1 cellular context compared by ENCODE assay signal in the genomic region with DNA sequence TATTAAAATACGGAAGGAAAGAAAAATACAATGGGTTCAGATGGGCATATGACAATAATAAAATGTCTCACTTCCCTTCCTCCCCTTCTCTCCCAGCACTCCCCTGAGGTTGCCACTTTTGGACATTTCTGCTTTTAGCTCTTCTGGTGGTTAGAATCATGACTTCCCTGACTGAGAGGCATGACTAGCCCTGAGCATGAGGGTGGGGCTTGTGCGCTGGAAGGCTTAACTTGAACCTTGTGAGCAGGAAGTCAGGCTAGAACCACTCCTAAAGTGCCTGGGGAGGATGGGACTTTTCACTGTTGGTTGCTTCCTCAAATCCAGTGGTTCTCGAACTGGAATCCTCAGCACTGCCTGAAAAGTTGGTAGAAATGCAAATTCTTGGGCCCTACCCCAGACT.
TF ChIP-seq lines count a peak whose summit lies in the region.

No MANE protein-coding gene starts in this region.

TF ChIP-seq in GM12878, 131 proteins besides CTCF, POLR2A, EP300 and RAD21 (continued from another document and continues in another):
- TF ChIP-seq, protein P1, sequence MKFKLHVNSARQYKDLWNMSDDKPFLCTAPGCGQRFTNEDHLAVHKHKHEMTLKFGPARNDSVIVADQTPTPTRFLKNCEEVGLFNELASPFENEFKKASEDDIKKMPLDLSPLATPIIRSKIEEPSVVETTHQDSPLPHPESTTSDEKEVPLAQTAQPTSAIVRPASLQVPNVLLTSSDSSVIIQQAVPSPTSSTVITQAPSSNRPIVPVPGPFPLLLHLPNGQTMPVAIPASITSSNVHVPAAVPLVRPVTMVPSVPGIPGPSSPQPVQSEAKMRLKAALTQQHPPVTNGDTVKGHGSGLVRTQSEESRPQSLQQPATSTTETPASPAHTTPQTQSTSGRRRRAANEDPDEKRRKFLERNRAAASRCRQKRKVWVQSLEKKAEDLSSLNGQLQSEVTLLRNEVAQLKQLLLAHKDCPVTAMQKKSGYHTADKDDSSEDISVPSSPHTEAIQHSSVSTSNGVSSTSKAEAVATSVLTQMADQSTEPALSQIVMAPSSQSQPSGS (IDR thresholded peaks at IDR 0.05; ENCODE audit: low read length) = peak; percentile 32; the same call in 1 of the 2 replicates
- TF ChIP-seq RELA (IDR thresholded peaks at IDR 0.05; ENCODE audit: borderline replicate concordance, partially characterized antibody) (no peak), ZNF207 (IDR thresholded peaks at IDR 0.05; ENCODE audit: borderline replicate concordance) (no peak), BRCA1 (IDR thresholded peaks at IDR 0.05; ENCODE audit: low read depth, low read length) (no peak), RFX5 (IDR thresholded peaks at IDR 0.05; ENCODE audit: low read depth, low read length) (no peak), ESRRA (IDR thresholded peaks at IDR 0.05; ENCODE audit: low read length) (no peak), RBBP5 (conservative IDR thresholded peaks at IDR 0.05) (no peak), ASH2L (IDR thresholded peaks at IDR 0.05; ENCODE audit: borderline replicate concordance, low read depth) (peak; percentile 48; the same call in 1 of the 2 replicates), MEF2B (IDR thresholded peaks at IDR 0.05; ENCODE audit: partially characterized antibody, poor library complexity, severe bottlenecking) (peak; percentile 84), ZNF24 (IDR thresholded peaks at IDR 0.05) (no peak), RUNX3 (IDR thresholded peaks at IDR 0.05; ENCODE audit: low read length) (peak; percentile 72), IKZF1 (conservative IDR thresholded peaks at IDR 0.05) (peak; percentile 38; the same call in 1 of the 2 replicates), NBN (IDR thresholded peaks at IDR 0.05) (no peak), HDAC2 (IDR thresholded peaks at IDR 0.05) (no peak), NFYA (IDR thresholded peaks at IDR 0.05; ENCODE audit: borderline replicate concordance, low read depth, low read length) (no peak), YBX1 (IDR thresholded peaks at IDR 0.05) (no peak), WRNIP1 (IDR thresholded peaks at IDR 0.05; ENCODE audit: borderline replicate concordance, low read depth, low read length) (no peak), HDAC6 (IDR thresholded peaks at IDR 0.05; ENCODE audit: unreplicated experiment) (no peak), SPI1 (IDR thresholded peaks at IDR 0.05; ENCODE audit: borderline replicate concordance, insufficient read depth, low read depth, low read length) (peak; percentile 80), ZNF274 (IDR thresholded peaks at IDR 0.05; ENCODE audit: insufficient read depth, insufficient read length) (no peak), POLR2AphosphoS2 (IDR thresholded peaks at IDR 0.05; ENCODE audit: low read depth, low read length) (no peak), MXI1 (IDR thresholded peaks at IDR 0.05; ENCODE audit: low read depth, low read length) (no peak), NR2F1 (conservative IDR thresholded peaks at IDR 0.05) (no peak), SIN3A (IDR thresholded peaks at IDR 0.05; ENCODE audit: low read depth, low read length) (no peak), ZNF217 (IDR thresholded peaks at IDR 0.05) (no peak), CHD1 (IDR thresholded peaks at IDR 0.05; ENCODE audit: low read depth, low read length) (no peak), BCL11A (IDR thresholded peaks at IDR 0.05; ENCODE audit: low read depth, low read length) (no peak), MTA3 (IDR thresholded peaks at IDR 0.05; ENCODE audit: borderline replicate concordance, low read length) (no peak), BMI1 (IDR thresholded peaks at IDR 0.05; ENCODE audit: borderline replicate concordance) (no peak), SMAD5 (IDR thresholded peaks at IDR 0.05; ENCODE audit: low read depth) (no peak), CHD2 (IDR thresholded peaks at IDR 0.05; ENCODE audit: borderline replicate concordance, low read depth, low read length) (0 out of 2 replicates have a peak, but pooled peaks have one; percentile 46), SMAD1 (IDR thresholded peaks at IDR 0.05; ENCODE audit: low read depth, partially characterized antibody) (no peak)
- TF ChIP-seq, protein P2, sequence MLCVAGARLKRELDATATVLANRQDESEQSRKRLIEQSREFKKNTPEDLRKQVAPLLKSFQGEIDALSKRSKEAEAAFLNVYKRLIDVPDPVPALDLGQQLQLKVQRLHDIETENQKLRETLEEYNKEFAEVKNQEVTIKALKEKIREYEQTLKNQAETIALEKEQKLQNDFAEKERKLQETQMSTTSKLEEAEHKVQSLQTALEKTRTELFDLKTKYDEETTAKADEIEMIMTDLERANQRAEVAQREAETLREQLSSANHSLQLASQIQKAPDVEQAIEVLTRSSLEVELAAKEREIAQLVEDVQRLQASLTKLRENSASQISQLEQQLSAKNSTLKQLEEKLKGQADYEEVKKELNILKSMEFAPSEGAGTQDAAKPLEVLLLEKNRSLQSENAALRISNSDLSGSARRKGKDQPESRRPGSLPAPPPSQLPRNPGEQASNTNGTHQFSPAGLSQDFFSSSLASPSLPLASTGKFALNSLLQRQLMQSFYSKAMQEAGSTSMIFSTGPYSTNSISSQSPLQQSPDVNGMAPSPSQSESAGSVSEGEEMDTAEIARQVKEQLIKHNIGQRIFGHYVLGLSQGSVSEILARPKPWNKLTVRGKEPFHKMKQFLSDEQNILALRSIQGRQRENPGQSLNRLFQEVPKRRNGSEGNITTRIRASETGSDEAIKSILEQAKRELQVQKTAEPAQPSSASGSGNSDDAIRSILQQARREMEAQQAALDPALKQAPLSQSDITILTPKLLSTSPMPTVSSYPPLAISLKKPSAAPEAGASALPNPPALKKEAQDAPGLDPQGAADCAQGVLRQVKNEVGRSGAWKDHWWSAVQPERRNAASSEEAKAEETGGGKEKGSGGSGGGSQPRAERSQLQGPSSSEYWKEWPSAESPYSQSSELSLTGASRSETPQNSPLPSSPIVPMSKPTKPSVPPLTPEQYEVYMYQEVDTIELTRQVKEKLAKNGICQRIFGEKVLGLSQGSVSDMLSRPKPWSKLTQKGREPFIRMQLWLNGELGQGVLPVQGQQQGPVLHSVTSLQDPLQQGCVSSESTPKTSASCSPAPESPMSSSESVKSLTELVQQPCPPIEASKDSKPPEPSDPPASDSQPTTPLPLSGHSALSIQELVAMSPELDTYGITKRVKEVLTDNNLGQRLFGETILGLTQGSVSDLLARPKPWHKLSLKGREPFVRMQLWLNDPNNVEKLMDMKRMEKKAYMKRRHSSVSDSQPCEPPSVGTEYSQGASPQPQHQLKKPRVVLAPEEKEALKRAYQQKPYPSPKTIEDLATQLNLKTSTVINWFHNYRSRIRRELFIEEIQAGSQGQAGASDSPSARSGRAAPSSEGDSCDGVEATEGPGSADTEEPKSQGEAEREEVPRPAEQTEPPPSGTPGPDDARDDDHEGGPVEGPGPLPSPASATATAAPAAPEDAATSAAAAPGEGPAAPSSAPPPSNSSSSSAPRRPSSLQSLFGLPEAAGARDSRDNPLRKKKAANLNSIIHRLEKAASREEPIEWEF (IDR thresholded peaks at IDR 0.05; ENCODE audit: insufficient replicate concordance, low read depth, low read length) = no peak
- TF ChIP-seq, protein P3, sequence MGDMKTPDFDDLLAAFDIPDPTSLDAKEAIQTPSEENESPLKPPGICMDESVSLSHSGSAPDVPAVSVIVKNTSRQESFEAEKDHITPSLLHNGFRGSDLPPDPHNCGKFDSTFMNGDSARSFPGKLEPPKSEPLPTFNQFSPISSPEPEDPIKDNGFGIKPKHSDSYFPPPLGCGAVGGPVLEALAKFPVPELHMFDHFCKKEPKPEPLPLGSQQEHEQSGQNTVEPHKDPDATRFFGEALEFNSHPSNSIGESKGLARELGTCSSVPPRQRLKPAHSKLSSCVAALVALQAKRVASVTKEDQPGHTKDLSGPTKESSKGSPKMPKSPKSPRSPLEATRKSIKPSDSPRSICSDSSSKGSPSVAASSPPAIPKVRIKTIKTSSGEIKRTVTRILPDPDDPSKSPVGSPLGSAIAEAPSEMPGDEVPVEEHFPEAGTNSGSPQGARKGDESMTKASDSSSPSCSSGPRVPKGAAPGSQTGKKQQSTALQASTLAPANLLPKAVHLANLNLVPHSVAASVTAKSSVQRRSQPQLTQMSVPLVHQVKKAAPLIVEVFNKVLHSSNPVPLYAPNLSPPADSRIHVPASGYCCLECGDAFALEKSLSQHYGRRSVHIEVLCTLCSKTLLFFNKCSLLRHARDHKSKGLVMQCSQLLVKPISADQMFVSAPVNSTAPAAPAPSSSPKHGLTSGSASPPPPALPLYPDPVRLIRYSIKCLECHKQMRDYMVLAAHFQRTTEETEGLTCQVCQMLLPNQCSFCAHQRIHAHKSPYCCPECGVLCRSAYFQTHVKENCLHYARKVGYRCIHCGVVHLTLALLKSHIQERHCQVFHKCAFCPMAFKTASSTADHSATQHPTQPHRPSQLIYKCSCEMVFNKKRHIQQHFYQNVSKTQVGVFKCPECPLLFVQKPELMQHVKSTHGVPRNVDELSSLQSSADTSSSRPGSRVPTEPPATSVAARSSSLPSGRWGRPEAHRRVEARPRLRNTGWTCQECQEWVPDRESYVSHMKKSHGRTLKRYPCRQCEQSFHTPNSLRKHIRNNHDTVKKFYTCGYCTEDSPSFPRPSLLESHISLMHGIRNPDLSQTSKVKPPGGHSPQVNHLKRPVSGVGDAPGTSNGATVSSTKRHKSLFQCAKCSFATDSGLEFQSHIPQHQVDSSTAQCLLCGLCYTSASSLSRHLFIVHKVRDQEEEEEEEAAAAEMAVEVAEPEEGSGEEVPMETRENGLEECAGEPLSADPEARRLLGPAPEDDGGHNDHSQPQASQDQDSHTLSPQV (IDR thresholded peaks at IDR 0.05) = no peak
- TF ChIP-seq, protein P4, sequence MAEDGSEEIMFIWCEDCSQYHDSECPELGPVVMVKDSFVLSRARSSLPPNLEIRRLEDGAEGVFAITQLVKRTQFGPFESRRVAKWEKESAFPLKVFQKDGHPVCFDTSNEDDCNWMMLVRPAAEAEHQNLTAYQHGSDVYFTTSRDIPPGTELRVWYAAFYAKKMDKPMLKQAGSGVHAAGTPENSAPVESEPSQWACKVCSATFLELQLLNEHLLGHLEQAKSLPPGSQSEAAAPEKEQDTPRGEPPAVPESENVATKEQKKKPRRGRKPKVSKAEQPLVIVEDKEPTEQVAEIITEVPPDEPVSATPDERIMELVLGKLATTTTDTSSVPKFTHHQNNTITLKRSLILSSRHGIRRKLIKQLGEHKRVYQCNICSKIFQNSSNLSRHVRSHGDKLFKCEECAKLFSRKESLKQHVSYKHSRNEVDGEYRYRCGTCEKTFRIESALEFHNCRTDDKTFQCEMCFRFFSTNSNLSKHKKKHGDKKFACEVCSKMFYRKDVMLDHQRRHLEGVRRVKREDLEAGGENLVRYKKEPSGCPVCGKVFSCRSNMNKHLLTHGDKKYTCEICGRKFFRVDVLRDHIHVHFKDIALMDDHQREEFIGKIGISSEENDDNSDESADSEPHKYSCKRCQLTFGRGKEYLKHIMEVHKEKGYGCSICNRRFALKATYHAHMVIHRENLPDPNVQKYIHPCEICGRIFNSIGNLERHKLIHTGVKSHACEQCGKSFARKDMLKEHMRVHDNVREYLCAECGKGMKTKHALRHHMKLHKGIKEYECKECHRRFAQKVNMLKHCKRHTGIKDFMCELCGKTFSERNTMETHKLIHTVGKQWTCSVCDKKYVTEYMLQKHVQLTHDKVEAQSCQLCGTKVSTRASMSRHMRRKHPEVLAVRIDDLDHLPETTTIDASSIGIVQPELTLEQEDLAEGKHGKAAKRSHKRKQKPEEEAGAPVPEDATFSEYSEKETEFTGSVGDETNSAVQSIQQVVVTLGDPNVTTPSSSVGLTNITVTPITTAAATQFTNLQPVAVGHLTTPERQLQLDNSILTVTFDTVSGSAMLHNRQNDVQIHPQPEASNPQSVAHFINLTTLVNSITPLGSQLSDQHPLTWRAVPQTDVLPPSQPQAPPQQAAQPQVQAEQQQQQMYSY (CRISPR knock-in tag; IDR thresholded peaks at IDR 0.05) = no peak
- TF ChIP-seq, protein P5, sequence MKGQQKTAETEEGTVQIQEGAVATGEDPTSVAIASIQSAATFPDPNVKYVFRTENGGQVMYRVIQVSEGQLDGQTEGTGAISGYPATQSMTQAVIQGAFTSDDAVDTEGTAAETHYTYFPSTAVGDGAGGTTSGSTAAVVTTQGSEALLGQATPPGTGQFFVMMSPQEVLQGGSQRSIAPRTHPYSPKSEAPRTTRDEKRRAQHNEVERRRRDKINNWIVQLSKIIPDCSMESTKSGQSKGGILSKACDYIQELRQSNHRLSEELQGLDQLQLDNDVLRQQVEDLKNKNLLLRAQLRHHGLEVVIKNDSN (IDR thresholded peaks at IDR 0.05; ENCODE audit: borderline replicate concordance, extremely low read length, insufficient read depth, low read depth, low read length) = no peak
- TF ChIP-seq, protein P6, sequence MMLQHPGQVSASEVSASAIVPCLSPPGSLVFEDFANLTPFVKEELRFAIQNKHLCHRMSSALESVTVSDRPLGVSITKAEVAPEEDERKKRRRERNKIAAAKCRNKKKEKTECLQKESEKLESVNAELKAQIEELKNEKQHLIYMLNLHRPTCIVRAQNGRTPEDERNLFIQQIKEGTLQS (IDR thresholded peaks at IDR 0.05; ENCODE audit: borderline replicate concordance, extremely low read depth, low read depth, low read length) = no peak
- TF ChIP-seq, protein P7, sequence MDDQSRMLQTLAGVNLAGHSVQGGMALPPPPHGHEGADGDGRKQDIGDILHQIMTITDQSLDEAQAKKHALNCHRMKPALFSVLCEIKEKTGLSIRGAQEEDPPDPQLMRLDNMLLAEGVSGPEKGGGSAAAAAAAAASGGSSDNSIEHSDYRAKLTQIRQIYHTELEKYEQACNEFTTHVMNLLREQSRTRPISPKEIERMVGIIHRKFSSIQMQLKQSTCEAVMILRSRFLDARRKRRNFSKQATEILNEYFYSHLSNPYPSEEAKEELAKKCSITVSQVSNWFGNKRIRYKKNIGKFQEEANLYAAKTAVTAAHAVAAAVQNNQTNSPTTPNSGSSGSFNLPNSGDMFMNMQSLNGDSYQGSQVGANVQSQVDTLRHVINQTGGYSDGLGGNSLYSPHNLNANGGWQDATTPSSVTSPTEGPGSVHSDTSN (IDR thresholded peaks at IDR 0.05; ENCODE audit: insufficient replicate concordance, low read depth, low read length) = no peak
- TF ChIP-seq, protein P8, sequence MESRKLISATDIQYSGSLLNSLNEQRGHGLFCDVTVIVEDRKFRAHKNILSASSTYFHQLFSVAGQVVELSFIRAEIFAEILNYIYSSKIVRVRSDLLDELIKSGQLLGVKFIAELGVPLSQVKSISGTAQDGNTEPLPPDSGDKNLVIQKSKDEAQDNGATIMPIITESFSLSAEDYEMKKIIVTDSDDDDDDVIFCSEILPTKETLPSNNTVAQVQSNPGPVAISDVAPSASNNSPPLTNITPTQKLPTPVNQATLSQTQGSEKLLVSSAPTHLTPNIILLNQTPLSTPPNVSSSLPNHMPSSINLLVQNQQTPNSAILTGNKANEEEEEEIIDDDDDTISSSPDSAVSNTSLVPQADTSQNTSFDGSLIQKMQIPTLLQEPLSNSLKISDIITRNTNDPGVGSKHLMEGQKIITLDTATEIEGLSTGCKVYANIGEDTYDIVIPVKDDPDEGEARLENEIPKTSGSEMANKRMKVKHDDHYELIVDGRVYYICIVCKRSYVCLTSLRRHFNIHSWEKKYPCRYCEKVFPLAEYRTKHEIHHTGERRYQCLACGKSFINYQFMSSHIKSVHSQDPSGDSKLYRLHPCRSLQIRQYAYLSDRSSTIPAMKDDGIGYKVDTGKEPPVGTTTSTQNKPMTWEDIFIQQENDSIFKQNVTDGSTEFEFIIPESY (IDR thresholded peaks at IDR 0.05) = no peak
- TF ChIP-seq, protein P9, sequence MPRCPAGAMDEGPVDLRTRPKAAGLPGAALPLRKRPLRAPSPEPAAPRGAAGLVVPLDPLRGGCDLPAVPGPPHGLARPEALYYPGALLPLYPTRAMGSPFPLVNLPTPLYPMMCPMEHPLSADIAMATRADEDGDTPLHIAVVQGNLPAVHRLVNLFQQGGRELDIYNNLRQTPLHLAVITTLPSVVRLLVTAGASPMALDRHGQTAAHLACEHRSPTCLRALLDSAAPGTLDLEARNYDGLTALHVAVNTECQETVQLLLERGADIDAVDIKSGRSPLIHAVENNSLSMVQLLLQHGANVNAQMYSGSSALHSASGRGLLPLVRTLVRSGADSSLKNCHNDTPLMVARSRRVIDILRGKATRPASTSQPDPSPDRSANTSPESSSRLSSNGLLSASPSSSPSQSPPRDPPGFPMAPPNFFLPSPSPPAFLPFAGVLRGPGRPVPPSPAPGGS (IDR thresholded peaks at IDR 0.05; ENCODE audit: borderline replicate concordance, insufficient read depth, low read depth, low read length, poor library complexity, severe bottlenecking) = no peak
